Comparison of ENCODE assay signal across 13 cellular contexts in genomic region chr15:64566629-64567427, GRCh38.
DNase-seq lines count a peak whose midpoint lies in the region; ATAC-seq and TF ChIP-seq lines count a peak whose summit lies in the region.
"Had no signal": no experiment of that assay in that cellular context is flagged by ENCODE, and none has a peak within 500 bp of the region (broad histone marks: within the 10 kb centered on the region; RNA-seq: fewer than 3 reads in every experiment).

No MANE protein-coding gene starts in this region.

- no peak overlapping the region for H3K27ac ChIP-seq in mammary epithelial cell (ENCODE audit: insufficient read depth, low read depth, low read length)
- H3K27ac ChIP-seq: BLaER1 treated with 17β-estradiol and CSF1 and Interleukin-3, amounts not matched to agents 10 nM and 100 nM had no signal

- dilution Hi-C loops in mammary epithelial cell (cut with HindIII; ENCODE audit: low sequenced_read_pairs): no loop called here

- H3K36me3 ChIP-seq in mammary epithelial cell (ENCODE audit: insufficient read depth, low read length): peaks cover 2% of the 10 kb centered on the region

- CTCF ChIA-PET in mammary epithelial cell (lab: Charles Lee; ENCODE audit: low non-redundant PET): no interaction called here

- TF ChIP-seq CTCF in mammary epithelial cell (conservative IDR thresholded peaks at IDR 0.05 in 1 of 2, IDR thresholded peaks at IDR 0.05 in 1 of 2; ENCODE audit: extremely low read depth in 1 of 2, insufficient read depth in 1 of 2, low read depth in 1 of 2, low read length in 2 of 2): no peak

- no peaks in the 10 kb centered on the region for H3K27me3 Mint-ChIP-seq in activated T-cell treated with anti-CD3 and anti-CD28 coated beads, Interleukin-2, amount 50 U/mL, for 24 hours
- H3K27me3 Mint-ChIP-seq in activated T-cell treated with anti-CD3 and anti-CD28 coated beads, Interleukin-2, amount 50 U/mL, for 4 hours (ENCODE audit: low read depth): no peaks in the 10 kb centered on the region
- H3K27me3 Mint-ChIP-seq in stimulated activated naive B cell treated with anti-CD40 and anti-IgM and Interleukin-4, amounts not matched to agents 10 μg/mL and 1 μg/mL and 100 μg/mL, for 72 hours: no peaks in the 10 kb centered on the region
- H3K27me3 Mint-ChIP-seq: activated naive CD8-positive, alpha-beta T cell treated with anti-CD3 and anti-CD28 coated beads, Interleukin-2, amount 10 ng/mL, durations not matched to agents 7 days and 5 days had no signal

- H3K27ac Mint-ChIP-seq in activated T-cell treated with anti-CD3 and anti-CD28 coated beads, Interleukin-2, amount 50 U/mL, for 24 hours: peak overlapping the region; percentile 15
- H3K27ac Mint-ChIP-seq in stimulated activated naive B cell treated with anti-CD40 and anti-IgM and Interleukin-4, amounts not matched to agents 10 μg/mL and 1 μg/mL and 100 μg/mL, for 72 hours: peak overlapping the region; percentile 31
- H3K27ac Mint-ChIP-seq: activated naive CD8-positive, alpha-beta T cell treated with anti-CD3 and anti-CD28 coated beads, Interleukin-2, amount 10 ng/mL, durations not matched to agents 7 days and 5 days had no signal

- peaks cover 44% of the 10 kb centered on the region for H3K36me3 Mint-ChIP-seq in activated T-cell treated with anti-CD3 and anti-CD28 coated beads, Interleukin-2, amount 50 U/mL, for 24 hours (ENCODE audit: low read depth)
- H3K36me3 Mint-ChIP-seq in activated T-cell treated with anti-CD3 and anti-CD28 coated beads, Interleukin-2, amount 50 U/mL, for 4 hours (ENCODE audit: insufficient read depth): peaks cover 16% of the 10 kb centered on the region
- H3K36me3 Mint-ChIP-seq in stimulated activated naive B cell treated with anti-CD40 and anti-IgM and Interleukin-4, amounts not matched to agents 10 μg/mL and 1 μg/mL and 100 μg/mL, for 72 hours: peaks cover 7 to 12% of the 10 kb centered on the region in 2 donors

- peaks cover 59% of the 10 kb centered on the region for H3K4me1 Mint-ChIP-seq in activated T-cell treated with anti-CD3 and anti-CD28 coated beads, Interleukin-2, amount 50 U/mL, for 24 hours (ENCODE audit: low read depth)
- peaks cover 56% of the 10 kb centered on the region for H3K4me1 Mint-ChIP-seq in activated T-cell treated with anti-CD3 and anti-CD28 coated beads, Interleukin-2, amount 50 U/mL, for 4 hours (ENCODE audit: low read depth)
- H3K4me1 Mint-ChIP-seq in stimulated activated naive B cell treated with anti-CD40 and anti-IgM and Interleukin-4, amounts not matched to agents 10 μg/mL and 1 μg/mL and 100 μg/mL, for 72 hours: peaks cover 34 to 56% of the 10 kb centered on the region in 2 donors

- no peaks in the 10 kb centered on the region for H3K9me3 Mint-ChIP-seq in activated T-cell treated with anti-CD3 and anti-CD28 coated beads, Interleukin-2, amount 50 U/mL, for 24 hours
- H3K9me3 Mint-ChIP-seq in activated T-cell treated with anti-CD3 and anti-CD28 coated beads, Interleukin-2, amount 50 U/mL, for 4 hours: no peaks in the 10 kb centered on the region
- H3K9me3 Mint-ChIP-seq in stimulated activated naive B cell treated with anti-CD40 and anti-IgM and Interleukin-4, amounts not matched to agents 10 μg/mL and 1 μg/mL and 100 μg/mL, for 72 hours: no peaks in the 10 kb centered on the region
- H3K9me3 Mint-ChIP-seq: activated naive CD8-positive, alpha-beta T cell treated with anti-CD3 and anti-CD28 coated beads, Interleukin-2, amount 10 ng/mL, durations not matched to agents 7 days and 5 days had no signal

- no TSS peak for BruUV-seq in mammary epithelial cell (replicated peaks; lab: Mats Ljungman, UMichigan)

- DNase-seq in activated T-cell treated with anti-CD3 and anti-CD28 coated beads, Interleukin-2, amount 50 U/mL, for 24 hours: no peak
- no peak for DNase-seq in activated T-cell treated with anti-CD3 and anti-CD28 coated beads, Interleukin-2, amount 50 U/mL, for 4 hours
- peak; percentile 25 for DNase-seq in NCI-H2227 (lab: John Stamatoyannopoulos, UW; ENCODE audit: unreplicated experiment)
- DNase-seq in stimulated activated naive B cell treated with anti-CD40 and anti-IgM and Interleukin-4, amounts not matched to agents 10 μg/mL and 1 μg/mL and 100 μg/mL, for 72 hours: no peak
- DNase-seq in mammary epithelial cell: no peak
- DNase-seq: activated naive CD8-positive, alpha-beta T cell treated with anti-CD3 and anti-CD28 coated beads, Interleukin-2, amount 10 ng/mL, durations not matched to agents 7 days and 5 days; GOT3; NCI-H446 treated with DMSO at 0.1 percent for 48 hours had no signal

- H3K4me3 Mint-ChIP-seq in activated T-cell treated with anti-CD3 and anti-CD28 coated beads, Interleukin-2, amount 50 U/mL, for 24 hours: no peak overlapping the region
- no peak overlapping the region for H3K4me3 Mint-ChIP-seq in activated T-cell treated with anti-CD3 and anti-CD28 coated beads, Interleukin-2, amount 50 U/mL, for 4 hours
- no peak overlapping the region for H3K4me3 Mint-ChIP-seq in stimulated activated naive B cell treated with anti-CD40 and anti-IgM and Interleukin-4, amounts not matched to agents 10 μg/mL and 1 μg/mL and 100 μg/mL, for 72 hours
- H3K4me3 Mint-ChIP-seq: activated naive CD8-positive, alpha-beta T cell treated with anti-CD3 and anti-CD28 coated beads, Interleukin-2, amount 10 ng/mL, durations not matched to agents 7 days and 5 days had no signal

- no peak overlapping the region for H3K9ac ChIP-seq in mammary epithelial cell (ENCODE audit: insufficient read depth, low read length)
- H3K9ac ChIP-seq: BLaER1 treated with 17β-estradiol and CSF1 and Interleukin-3, amounts not matched to agents 10 nM and 100 nM had no signal

- H3K27me3 ChIP-seq in mammary epithelial cell (ENCODE audit: insufficient read depth, low read length): no peaks in the 10 kb centered on the region
- H3K27me3 ChIP-seq: BLaER1 treated with 17β-estradiol and CSF1 and Interleukin-3, amounts not matched to agents 10 nM and 100 nM had no signal

- peaks cover 83% of the 10 kb centered on the region for H3K79me2 ChIP-seq in mammary epithelial cell (ENCODE audit: insufficient read depth, low read length)

- H3K4me2 ChIP-seq in mammary epithelial cell (ENCODE audit: insufficient read depth, low read depth, low read length): no peak overlapping the region

- peaks cover 1% of the 10 kb centered on the region for H3K4me1 ChIP-seq in mammary epithelial cell (ENCODE audit: insufficient read depth, low read length)

- H3K9me3 ChIP-seq in mammary epithelial cell (replicated peaks; ENCODE audit: insufficient read depth, low read length): no peaks in the 10 kb centered on the region

- no peak overlapping the region for H3K4me3 ChIP-seq in mammary epithelial cell (replicated peaks in 1 of 3; ENCODE audit: insufficient read depth in 1 of 3, low read depth in 2 of 3, low read length in 3 of 3)
- H3K4me3 ChIP-seq: BLaER1 treated with 17β-estradiol and CSF1 and Interleukin-3, amounts not matched to agents 10 nM and 100 nM had no signal

- WGBS in mammary epithelial cell (ENCODE audit: low coverage, missing lambda C conversion rate): 98% methylated on average over 10 of the region's 11 CpGs

- in situ Hi-C loops in mammary epithelial cell (cut with MboI; ENCODE audit: low sequenced_read_pairs in 2 of 2): no loop called here

- no peak for ATAC-seq in activated T-cell treated with anti-CD3 and anti-CD28 coated beads, Interleukin-2, amount 50 U/mL, for 4 hours
- ATAC-seq in esophagus mucosa (peak; percentile 23), GM21528 (IDR thresholded peaks at IDR 0.05; ENCODE audit: low FRiP score, unreplicated experiment) (no peak), GM21723 (IDR thresholded peaks at IDR 0.05; ENCODE audit: unreplicated experiment) (no peak)
- peak; percentile 85 for ATAC-seq in stimulated activated naive B cell treated with anti-CD40 and anti-IgM and Interleukin-4, amounts not matched to agents 10 μg/mL and 1 μg/mL and 100 μg/mL, for 72 hours (replicated peaks)
- ATAC-seq: activated CD4-positive, CD25-positive, alpha-beta regulatory T cell treated with anti-CD3 and anti-CD28 coated beads, Interleukin-2, amount 50 U/mL, for 24 hours had no signal

- H4K20me1 ChIP-seq in mammary epithelial cell (ENCODE audit: insufficient read depth, low read length): no peaks in the 10 kb centered on the region

- intact Hi-C loops in mammary epithelial cell (cut with micrococcal nuclease): no loop called here

- no peak overlapping the region for H2AFZ ChIP-seq in mammary epithelial cell (ENCODE audit: low read depth, low read length)

Comparison
In these comparisons a context has a peak if more than half of its experiments do, and no peak if none do; other contexts are left out.
1. ATAC-seq: peak in esophagus mucosa (single experiment) and stimulated activated naive B cell treated with anti-CD40 and anti-IgM and Interleukin-4, amounts not matched to agents 10 μg/mL and 1 μg/mL and 100 μg/mL, for 72 hours (2 of 2); none in activated T-cell treated with anti-CD3 and anti-CD28 coated beads, Interleukin-2, amount 50 U/mL, for 4 hours (0 of 2), GM21528 (single experiment) and GM21723 (single experiment).